In the genomic region with DNA sequence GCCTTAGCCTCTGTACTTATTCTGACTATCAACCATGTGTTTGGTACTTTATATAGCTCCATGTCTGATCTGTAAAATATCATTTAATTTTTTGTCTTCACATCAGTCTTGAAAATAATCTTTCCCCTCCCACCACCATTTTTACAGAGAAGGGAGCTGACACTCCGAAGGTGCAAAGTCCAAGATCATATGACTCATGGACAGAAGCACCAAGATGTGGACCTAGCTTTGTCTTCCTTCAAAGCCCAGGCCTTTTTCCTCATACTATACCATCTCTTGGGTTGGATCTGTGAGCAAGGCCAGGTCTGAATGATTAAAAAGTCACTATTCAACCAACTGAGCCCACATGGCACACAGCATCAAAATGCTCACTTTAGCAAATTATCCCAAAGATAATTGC, we compare ENCODE assay signal across 20 cellular contexts. TPM values are rescaled to one million over a fixed set of nuclear protein-coding genes. Genes with fewer than 3 reads are reported as not detected.
DNase-seq lines count a peak whose midpoint lies in the region; ATAC-seq, FAIRE-seq and TF ChIP-seq lines count a peak whose summit lies in the region.
"Had no signal": no experiment of that assay in that cellular context is flagged by ENCODE, and none has a peak within 500 bp of the region (broad histone marks: within the 10 kb centered on the region; RNA-seq: fewer than 3 reads in every experiment).

No MANE protein-coding gene starts in this region.

- WGBS in HepG2 (ENCODE audit: low lambda C conversion rate): 91% methylated on average over 1 of the region's 1 CpG
- 82% methylated on average over 1 of the region's 1 CpG for WGBS in right lobe of liver (ENCODE audit: insufficient coverage, low coverage, low lambda C conversion rate, missing lambda C conversion rate)

- H3K4me1 ChIP-seq in HepG2 (ENCODE audit: insufficient read depth, low read length): peaks cover 57% of the 10 kb centered on the region
- H3K4me1 ChIP-seq in right lobe of liver: peaks cover 0 to 8% (median 0%) of the 10 kb centered on the region in 4 donors
- H3K4me1 ChIP-seq: SJSA1 had no signal

- H3K36me3 ChIP-seq in HepG2 (replicated peaks in 1 of 2; ENCODE audit: control insufficient read depth in 1 of 2, insufficient read depth in 2 of 2, low read length in 2 of 2): no peaks in the 10 kb centered on the region
- no peaks in the 10 kb centered on the region for H3K36me3 ChIP-seq in right lobe of liver
- H3K36me3 ChIP-seq: SJSA1 had no signal

- intact Hi-C loops in HepG2 (cut with micrococcal nuclease; ENCODE audit: unreplicated experiment): loop anchor here (10.0 kb wide), 1 partner anchor 617 kb away; no protein-coding TSS in a partner anchor
- intact Hi-C loops in right lobe of liver (cut with DNase I): no loop called here

- H3K36me3 Mint-ChIP-seq in activated T-helper 17 cell treated with anti-CD3 and anti-CD28 coated beads, Interleukin-2, amount 50 U/mL, for 72 hours (ENCODE audit: low read depth): peaks cover 5% of the 10 kb centered on the region
- peaks cover 8% of the 10 kb centered on the region for H3K36me3 Mint-ChIP-seq in stimulated activated effector memory CD8-positive, alpha-beta T cell treated with anti-CD3 and anti-CD28 coated beads, Interleukin-12 subunit alpha, Interleukin-12 subunit beta, amount 100 ng/mL, for 72 hours

- FAIRE-seq in HepG2 (lab: Jason Lieb, UNC): no peak

- H4K20me1 ChIP-seq in HepG2 (ENCODE audit: insufficient read depth, low read length): no peaks in the 10 kb centered on the region

- TF ChIP-seq CTCF in HepG2 (CRISPR knock-in tag; IDR thresholded peaks at IDR 0.05): no peak
- no peak for TF ChIP-seq CTCF in right lobe of liver (IDR thresholded peaks at IDR 0.05)

- POLR2A ChIA-PET in HepG2 (lab: Yijun Ruan, JAX): interaction anchor here (1.2 kb wide), 2 partner anchors 19 to 143 kb away, joined by 4 to 5 read pairs; a partner anchor contains a TSS

- H3K9me3 Mint-ChIP-seq in activated T-helper 17 cell treated with anti-CD3 and anti-CD28 coated beads, Interleukin-2, amount 50 U/mL, for 72 hours: no peaks in the 10 kb centered on the region
- H3K9me3 Mint-ChIP-seq in stimulated activated effector memory CD8-positive, alpha-beta T cell treated with anti-CD3 and anti-CD28 coated beads, Interleukin-12 subunit alpha, Interleukin-12 subunit beta, amount 100 ng/mL, for 72 hours: peaks cover 2% of the 10 kb centered on the region
- H3K9me3 Mint-ChIP-seq: GM23338 had no signal

- no TSS peak for BruUV-seq in HepG2 (replicated peaks; lab: Mats Ljungman, UMichigan)

- H3K9me3 ChIP-seq in HepG2 (ENCODE audit: low read length) (no peaks in the 10 kb centered on the region), right lobe of liver (no peaks in the 10 kb centered on the region)
- H3K9me3 ChIP-seq: SJSA1 had no signal

- CTCF ChIA-PET in HepG2 (lab: Yijun Ruan, JAX; ENCODE audit: low intra/inter-chr PET ratio, low total read pairs): no interaction called here

- in situ Hi-C loops in HepG2 (cut with HindIII; ENCODE audit: extremely low pct_ligation_motif_present, low pct_unique_long_range_greater_than_20kb): loop anchor here (25.0 kb wide), 2 partner anchors 175 to 275 kb away; no protein-coding TSS in a partner anchor

- H3K27me3 Mint-ChIP-seq in activated T-helper 17 cell treated with anti-CD3 and anti-CD28 coated beads, Interleukin-2, amount 50 U/mL, for 72 hours: no peaks in the 10 kb centered on the region

- DNase-seq in HepG2 (ENCODE audit: low spot score): no peak
- no peak for DNase-seq in right lobe of liver
- DNase-seq in HT-29 (ENCODE audit: low spot score): peak; percentile 49
- no peak for DNase-seq in stimulated activated effector memory CD8-positive, alpha-beta T cell treated with anti-CD3 and anti-CD28 coated beads, Interleukin-12 subunit alpha, Interleukin-12 subunit beta, amount 100 ng/mL, for 72 hours (ENCODE audit: low spot score in 2 of 2)
- DNase-seq in RKO (ENCODE audit: low spot score): no peak
- DNase-seq: ACHN, DND-41, HCEC 1CT, NCI-H1048, NCI-H1436 treated with DMSO at 0.1 percent for 48 hours, NCI-H2029, NCI-H345, NCI-H524 treated with DMSO at 0.1 percent for 48 hours, PC-9 had no signal

- TF ChIP-seq EP300 in HepG2 (IDR thresholded peaks at IDR 0.05; ENCODE audit: low read depth in 2 of 2, low read length in 2 of 2) (no peak), HepG2 (CRISPR knock-in tag; IDR thresholded peaks at IDR 0.05; ENCODE audit: borderline replicate concordance) (no peak)

- no peak overlapping the region for H3K9ac ChIP-seq in HepG2 (ENCODE audit: insufficient read depth, low read depth, low read length)
- H3K9ac ChIP-seq: KMS-11 had no signal

- no peak overlapping the region for H3K4me2 ChIP-seq in HepG2 (ENCODE audit: low read depth, low read length)
- H3K4me2 ChIP-seq: GM23338, KMS-11, PC-9 had no signal

- TF ChIP-seq RAD21 in HepG2 (CRISPR knock-in tag; IDR thresholded peaks at IDR 0.05): no peak

- peaks cover 11% of the 10 kb centered on the region for H3K4me1 Mint-ChIP-seq in activated T-helper 17 cell treated with anti-CD3 and anti-CD28 coated beads, Interleukin-2, amount 50 U/mL, for 72 hours
- H3K4me1 Mint-ChIP-seq in stimulated activated effector memory CD8-positive, alpha-beta T cell treated with anti-CD3 and anti-CD28 coated beads, Interleukin-12 subunit alpha, Interleukin-12 subunit beta, amount 100 ng/mL, for 72 hours: peaks cover 55% of the 10 kb centered on the region
- H3K4me1 Mint-ChIP-seq: GM23338 had no signal

- no peak overlapping the region for H3K27ac Mint-ChIP-seq in activated T-helper 17 cell treated with anti-CD3 and anti-CD28 coated beads, Interleukin-2, amount 50 U/mL, for 72 hours
- peak overlapping the region; percentile 91 for H3K27ac Mint-ChIP-seq in stimulated activated effector memory CD8-positive, alpha-beta T cell treated with anti-CD3 and anti-CD28 coated beads, Interleukin-12 subunit alpha, Interleukin-12 subunit beta, amount 100 ng/mL, for 72 hours
- H3K27ac Mint-ChIP-seq: GM23338 had no signal

- TF ChIP-seq POLR2A in HepG2 (IDR thresholded peaks at IDR 0.05; ENCODE audit: insufficient read depth in 1 of 2, low read depth in 2 of 2, low read length in 2 of 2) (no peak), right lobe of liver (IDR thresholded peaks at IDR 0.05) (no peak)

- no peak for ATAC-seq in HepG2
- no peak for ATAC-seq in right lobe of liver
- no peak for ATAC-seq in activated T-helper 17 cell treated with anti-CD3 and anti-CD28 coated beads, Interleukin-2, amount 50 U/mL, for 72 hours (replicated peaks)
- no peak for ATAC-seq in stimulated activated effector memory CD8-positive, alpha-beta T cell treated with anti-CD3 and anti-CD28 coated beads, Interleukin-12 subunit alpha, Interleukin-12 subunit beta, amount 100 ng/mL, for 72 hours
- no peak for ATAC-seq in HG03457 (IDR thresholded peaks at IDR 0.05; ENCODE audit: unreplicated experiment)
- ATAC-seq: GM23338 had no signal

- H3K27ac ChIP-seq in HepG2 (ENCODE audit: extremely low read length, insufficient read depth, low read length): no peak overlapping the region
- no peak overlapping the region for H3K27ac ChIP-seq in right lobe of liver
- H3K27ac ChIP-seq: C4-2B, KMS-11, PC-9, SJSA1 had no signal

- no peak overlapping the region for H2AFZ ChIP-seq in HepG2 (ENCODE audit: low read length)
- H2AFZ ChIP-seq: GM23338, PC-9 had no signal

- H3K79me2 ChIP-seq in HepG2 (ENCODE audit: insufficient read depth, low read length): no peaks in the 10 kb centered on the region

- no peak overlapping the region for H3K4me3 ChIP-seq in HepG2 (replicated peaks in 1 of 3; ENCODE audit: insufficient read depth in 1 of 3, low read depth in 2 of 3, low read length in 3 of 3)
- H3K4me3 ChIP-seq in right lobe of liver: no peak overlapping the region
- H3K4me3 ChIP-seq: GM23338, PC-9, SJSA1 had no signal

- H3K27me3 ChIP-seq in HepG2 (ENCODE audit: control insufficient read depth in 1 of 2, insufficient read depth in 2 of 2, low read length in 2 of 2) (no peaks in the 10 kb centered on the region), right lobe of liver (no peaks in the 10 kb centered on the region)
- H3K27me3 ChIP-seq: SJSA1 had no signal

- peak overlapping the region; percentile 9 for H3K4me3 Mint-ChIP-seq in activated T-helper 17 cell treated with anti-CD3 and anti-CD28 coated beads, Interleukin-2, amount 50 U/mL, for 72 hours
- H3K4me3 Mint-ChIP-seq in stimulated activated effector memory CD8-positive, alpha-beta T cell treated with anti-CD3 and anti-CD28 coated beads, Interleukin-12 subunit alpha, Interleukin-12 subunit beta, amount 100 ng/mL, for 72 hours: no peak overlapping the region
- H3K4me3 Mint-ChIP-seq: GM23338 had no signal

TF ChIP-seq in HepG2, 621 proteins besides CTCF, POLR2A, EP300 and RAD21 (continues in another document):
- TF ChIP-seq ZNF644 (CRISPR knock-in tag; IDR thresholded peaks at IDR 0.05; ENCODE audit: low read depth) (peak; percentile 57; the same call in 1 of the 2 replicates), ZNF468 (CRISPR knock-in tag; IDR thresholded peaks at IDR 0.05) (no peak)

RNA-seq across cellular contexts. Expression of a gene that starts 32.3 kb away (rescaled TPM):
- total RNA-seq in HepG2 (2016; rRNA removed; fragmentation: Illumina TruSeq; extraction: Trizol) (28.4 and 39.7 TPM in 2 replicates), right lobe of liver (10 to 100 TPM in 1 of 6 experiments, 1 to 10 TPM in 5; 6.7 to 10.4 (median 8.9) TPM)
- total RNA-seq in HepG2 (2016; cell fraction: cytosol; rRNA removed; fragmentation: Illumina TruSeq; extraction: Trizol; ENCODE audit: low read depth): 9.2 and 9.8 TPM in 2 replicates
- total RNA-seq in HepG2 (2016; cell fraction: insoluble cytoplasmic fraction; rRNA removed; fragmentation: Illumina TruSeq; extraction: Trizol): 30.2 and 38.4 TPM in 2 replicates
- total RNA-seq in HepG2 (2016; cell fraction: membrane; rRNA removed; fragmentation: Illumina TruSeq; extraction: Trizol): 9.8 and 12.4 TPM in 2 replicates
- 43.4 and 44.1 TPM in 2 replicates for total RNA-seq in HepG2 (2016; cell fraction: nucleus; rRNA removed; fragmentation: Illumina TruSeq; extraction: Trizol)
- polyA plus RNA-seq in HepG2 (2011; rRNA removed): 8.9 and 11.0 TPM in 2 replicates
- 3.7 and 4.4 TPM in 2 replicates for polyA plus RNA-seq in HepG2 (2011; cell fraction: cytosol; rRNA removed)
- polyA plus RNA-seq in HepG2 (2011; cell fraction: nucleus; rRNA removed): 10.7 and 10.8 TPM in 2 replicates
- polyA plus RNA-seq in HepG2 (2012): 11.9 and 16.4 TPM in 2 replicates
- 2.1 and 2.5 TPM in 2 replicates for polyA plus RNA-seq in HepG2 (2016; cell fraction: cytosol; fragmentation: Illumina TruSeq; extraction: Trizol; ENCODE audit: low read depth)
- polyA plus RNA-seq in HepG2 (2016; cell fraction: insoluble cytoplasmic fraction; fragmentation: Illumina TruSeq; extraction: Trizol; ENCODE audit: low read depth): 28.4 and 29.1 TPM in 2 replicates
- 3.5 and 4.2 TPM in 2 replicates for polyA plus RNA-seq in HepG2 (2016; cell fraction: membrane; fragmentation: Illumina TruSeq; extraction: Trizol; ENCODE audit: low read depth)
- polyA plus RNA-seq in HepG2 (2016; cell fraction: nucleus; fragmentation: Illumina TruSeq; extraction: Trizol; ENCODE audit: insufficient read depth, low read depth): 38.4 and 40.2 TPM in 2 replicates
- 4.5 and 20.2 TPM in 2 replicates for polyA minus RNA-seq in HepG2 (2011; rRNA and poly(A)+ RNA removed; ENCODE audit: low replicate concordance)
- polyA minus RNA-seq in HepG2 (2011; cell fraction: cytosol; rRNA and poly(A)+ RNA removed): 4.9 and 5.7 TPM in 2 replicates
- 48.0 and 61.4 TPM in 2 replicates for polyA minus RNA-seq in HepG2 (2011; cell fraction: nucleus; rRNA and poly(A)+ RNA removed)
- total RNA-seq in HT-29 (2014; rRNA removed; shearing (Covaris generic)): 13.8 and 17.4 TPM in 2 replicates
- total RNA-seq in activated T-helper 17 cell treated with anti-CD3 and anti-CD28 coated beads, Interleukin-2, amount 50 U/mL, for 72 hours: 10 to 100 TPM; 78.2 to 89.2 TPM
